Comparison of ENCODE assay signal across 22 cellular contexts in genomic region chr3:157786618-157787017, GRCh38.
A peak's percentile ranks its signal among the peaks of the same experiment; 100 is the strongest.
DNase-seq lines count a peak whose midpoint lies in the region; ATAC-seq, FAIRE-seq and TF ChIP-seq lines count a peak whose summit lies in the region.
"Had no signal": no experiment of that assay in that cellular context is flagged by ENCODE, and none has a peak within 500 bp of the region (broad histone marks: within the 10 kb centered on the region; RNA-seq: fewer than 3 reads in every experiment).

No MANE protein-coding gene starts in this region.

- no peaks in the 10 kb centered on the region for H3K36me3 Mint-ChIP-seq in MCF 10A (ENCODE audit: insufficient read depth, unreplicated experiment)
- H3K36me3 Mint-ChIP-seq in naive thymus-derived CD8-positive, alpha-beta T cell = no peaks in the 10 kb centered on the region
- H3K36me3 Mint-ChIP-seq: stimulated activated memory B cell treated with anti-CD40 and anti-IgM and Interleukin-4, amounts not matched to agents 10 μg/mL and 1 μg/mL and 100 μg/mL, for 72 hours had no signal

- H3K79me2 ChIP-seq in OCI-LY7 (ENCODE audit: insufficient read depth, low read depth, low read length) = no peaks in the 10 kb centered on the region

- CTCF ChIA-PET in MCF 10A (lab: Yijun Ruan, JAX) = interaction anchor here (0.5 kb wide), 1 partner anchor 69 kb away, joined by 3 read pairs; no protein-coding TSS in a partner anchor
- CTCF ChIA-PET in OCI-LY7 (lab: Charles Lee; ENCODE audit: unreplicated experiment) = no interaction called here

- H3K9me2 ChIP-seq in OCI-LY7 (ENCODE audit: insufficient read depth, low read length) = no peaks in the 10 kb centered on the region

- H2AFZ ChIP-seq in OCI-LY7 (ENCODE audit: low read length) = no peak overlapping the region

- H3K27me3 ChIP-seq in breast epithelium (no peaks in the 10 kb centered on the region), SJSA1 (replicated peaks) (no peaks in the 10 kb centered on the region), gastroesophageal sphincter (no peaks in the 10 kb centered on the region)
- H3K27me3 ChIP-seq: adrenal gland, pancreas, transverse colon had no signal

- H3K9me3 Mint-ChIP-seq in MCF 10A (ENCODE audit: unreplicated experiment) = peaks cover 17% of the 10 kb centered on the region
- peaks cover 0 to 21% (median 0%) of the 10 kb centered on the region in 9 donors for H3K9me3 Mint-ChIP-seq in naive thymus-derived CD8-positive, alpha-beta T cell
- H3K9me3 Mint-ChIP-seq: activated CD4-positive, alpha-beta memory T cell treated with anti-CD3 and anti-CD28 coated beads, Interleukin-2, amount 10 ng/mL, durations not matched to agents 7 days and 5 days; activated T-helper 1 cell treated with anti-CD3 and anti-CD28 coated beads, Interleukin-12 subunit alpha, Interleukin-12 subunit beta, Interleukin-2, Interleukin-4 antibody, amounts not matched to agents 30 ng/mL and 10 ng/mL and 1 ng/mL, durations not matched to agents 14 hours and 24 hours and 36 hours had no signal

- H3K4me3 ChIP-seq in breast epithelium (no peak overlapping the region), SJSA1 (no peak overlapping the region), gastroesophageal sphincter (no peak overlapping the region), OCI-LY7 (ENCODE audit: low read depth, low read length, poor library complexity, severe bottlenecking) (no peak overlapping the region)
- H3K4me3 ChIP-seq: adrenal gland, pancreas, skin epidermis, transverse colon had no signal

- H3K27ac ChIP-seq in breast epithelium (peak overlapping the region in 1 of 2 donors; percentile 38), SJSA1 (peak overlapping the region; percentile 72), gastroesophageal sphincter (peak overlapping the region in 3 of 4 donors; percentile 29 to 58 (median 36)), OCI-LY7 (ENCODE audit: low read depth, low read length, poor library complexity, severe bottlenecking) (no peak overlapping the region)
- H3K27ac ChIP-seq: HL-60, KMS-11, pancreas, transverse colon had no signal

- TF ChIP-seq CTCF in MCF 10A (IDR thresholded peaks at IDR 0.05; ENCODE audit: unreplicated experiment) (no peak), breast epithelium (IDR thresholded peaks at IDR 0.05) (no peak), gastroesophageal sphincter (IDR thresholded peaks at IDR 0.05) (no peak), OCI-LY7 (conservative IDR thresholded peaks at IDR 0.05; ENCODE audit: low read length) (no peak)

- TF ChIP-seq POLR2A in breast epithelium (IDR thresholded peaks at IDR 0.05) (no peak), gastroesophageal sphincter (IDR thresholded peaks at IDR 0.05) (no peak)

- H3K36me3 ChIP-seq in breast epithelium = no peaks in the 10 kb centered on the region
- H3K36me3 ChIP-seq in SJSA1 = no peaks in the 10 kb centered on the region
- no peaks in the 10 kb centered on the region for H3K36me3 ChIP-seq in gastroesophageal sphincter
- no peaks in the 10 kb centered on the region for H3K36me3 ChIP-seq in OCI-LY7 (ENCODE audit: insufficient read depth, low read length)
- H3K36me3 ChIP-seq: adrenal gland, pancreas, transverse colon had no signal

- H4K20me1 ChIP-seq in OCI-LY7 (ENCODE audit: insufficient read depth, low read length) = no peaks in the 10 kb centered on the region

- POLR2A ChIA-PET in MCF 10A (lab: Yijun Ruan, JAX) (interaction anchor here (0.6 to 3.1 kb wide), 4 partner anchors 8 to 323 kb away, joined by 3 to 15 read pairs (median 8); partner anchors contain the start of gene RSRC1), OCI-LY7 (lab: Charles Lee) (interaction anchor here (0.6 kb wide), 1 partner anchor 24 kb away, joined by 3 read pairs; no protein-coding TSS in a partner anchor)
- POLR2A ChIA-PET in naive thymus-derived CD8-positive, alpha-beta T cell (lab: Charles Lee) = no interaction called here

- WGBS in gastroesophageal sphincter (ENCODE audit: low coverage in 1 of 2), 2 donors = 29 to 38% methylated on average over 4 of the region's 4 CpGs

- H3K4me2 ChIP-seq in OCI-LY7 (ENCODE audit: low read length) = no peak overlapping the region
- H3K4me2 ChIP-seq: KMS-11 had no signal

- intact Hi-C loops in MCF 10A (cut with micrococcal nuclease) (no loop called here), breast epithelium (cut with DNase I; ENCODE audit: low total_unique reads) (no loop called here), OCI-LY7 (cut with micrococcal nuclease; ENCODE audit: unreplicated experiment) (no loop called here)

- H3K4me1 ChIP-seq in breast epithelium (peaks cover 0 to 7% of the 10 kb centered on the region in 2 donors), SJSA1 (replicated peaks) (peaks cover 45% of the 10 kb centered on the region), gastroesophageal sphincter (peaks cover 4 to 23% (median 5%) of the 10 kb centered on the region in 3 donors), OCI-LY7 (ENCODE audit: insufficient read depth, low read length, poor library complexity, severe bottlenecking) (no peaks in the 10 kb centered on the region)
- H3K4me1 ChIP-seq: pancreas, transverse colon had no signal

- peak overlapping the region; percentile 47 for H3K4me3 Mint-ChIP-seq in MCF 10A (ENCODE audit: unreplicated experiment)
- H3K4me3 Mint-ChIP-seq in naive thymus-derived CD8-positive, alpha-beta T cell = no peak overlapping the region
- H3K4me3 Mint-ChIP-seq: activated CD4-positive, alpha-beta memory T cell treated with anti-CD3 and anti-CD28 coated beads, Interleukin-2, amount 10 ng/mL, durations not matched to agents 7 days and 5 days; activated T-helper 1 cell treated with anti-CD3 and anti-CD28 coated beads, Interleukin-12 subunit alpha, Interleukin-12 subunit beta, Interleukin-2, Interleukin-4 antibody, amounts not matched to agents 30 ng/mL and 10 ng/mL and 1 ng/mL, durations not matched to agents 14 hours and 24 hours and 36 hours; stimulated activated memory B cell treated with anti-CD40 and anti-IgM and Interleukin-4, amounts not matched to agents 10 μg/mL and 1 μg/mL and 100 μg/mL, for 72 hours had no signal

- H3K4me1 Mint-ChIP-seq in MCF 10A (ENCODE audit: insufficient read depth, unreplicated experiment) = peaks cover 48% of the 10 kb centered on the region
- H3K4me1 Mint-ChIP-seq in naive thymus-derived CD8-positive, alpha-beta T cell = no peaks in the 10 kb centered on the region
- H3K4me1 Mint-ChIP-seq: activated CD4-positive, alpha-beta memory T cell treated with anti-CD3 and anti-CD28 coated beads, Interleukin-2, amount 10 ng/mL, durations not matched to agents 7 days and 5 days; stimulated activated memory B cell treated with anti-CD40 and anti-IgM and Interleukin-4, amounts not matched to agents 10 μg/mL and 1 μg/mL and 100 μg/mL, for 72 hours had no signal

- no peaks in the 10 kb centered on the region for H3K27me3 Mint-ChIP-seq in MCF 10A (ENCODE audit: insufficient read depth, unreplicated experiment)
- H3K27me3 Mint-ChIP-seq in naive thymus-derived CD8-positive, alpha-beta T cell = no peaks in the 10 kb centered on the region
- H3K27me3 Mint-ChIP-seq: activated CD4-positive, alpha-beta memory T cell treated with anti-CD3 and anti-CD28 coated beads, Interleukin-2, amount 10 ng/mL, durations not matched to agents 7 days and 5 days had no signal

- H3K27ac Mint-ChIP-seq in MCF 10A (ENCODE audit: low read depth, unreplicated experiment) = peak overlapping the region; percentile 63
- H3K27ac Mint-ChIP-seq in naive thymus-derived CD8-positive, alpha-beta T cell = no peak overlapping the region
- H3K27ac Mint-ChIP-seq: activated CD4-positive, alpha-beta memory T cell treated with anti-CD3 and anti-CD28 coated beads, Interleukin-2, amount 10 ng/mL, durations not matched to agents 7 days and 5 days; activated T-helper 1 cell treated with anti-CD3 and anti-CD28 coated beads, Interleukin-12 subunit alpha, Interleukin-12 subunit beta, Interleukin-2, Interleukin-4 antibody, amounts not matched to agents 30 ng/mL and 10 ng/mL and 1 ng/mL, durations not matched to agents 14 hours and 24 hours and 36 hours; stimulated activated memory B cell treated with anti-CD40 and anti-IgM and Interleukin-4, amounts not matched to agents 10 μg/mL and 1 μg/mL and 100 μg/mL, for 72 hours had no signal

- no peak for ATAC-seq in gastroesophageal sphincter
- no peak for ATAC-seq in naive thymus-derived CD8-positive, alpha-beta T cell
- ATAC-seq: stimulated activated memory B cell treated with anti-CD40 and anti-IgM and Interleukin-4, amounts not matched to agents 10 μg/mL and 1 μg/mL and 100 μg/mL, for 72 hours had no signal

- H3K9me3 ChIP-seq in breast epithelium (no peaks in the 10 kb centered on the region), SJSA1 (replicated peaks) (no peaks in the 10 kb centered on the region), gastroesophageal sphincter (no peaks in the 10 kb centered on the region), OCI-LY7 (ENCODE audit: low read length) (no peaks in the 10 kb centered on the region)
- H3K9me3 ChIP-seq: adrenal gland, pancreas, transverse colon had no signal

- BruUV-seq in MCF 10A (replicated peaks; lab: Mats Ljungman, UMichigan) (no TSS peak), OCI-LY7 (replicated peaks; lab: Mats Ljungman, UMichigan) (no TSS peak)

- DNase-seq in MCF 10A (ENCODE audit: unreplicated experiment) (peak; percentile 42), breast epithelium (ENCODE audit: low spot score in 2 of 2) (no peak), SJSA1 (ENCODE audit: low read depth in 1 of 2, low spot score in 2 of 2) (no peak), urothelium cell line (ENCODE audit: low spot score) (peak; percentile 32), NK-92 (lab: John Stamatoyannopoulos, UW; ENCODE audit: unreplicated experiment) (no peak), OCI-LY7 (ENCODE audit: low spot score) (no peak)
- DNase-seq in naive thymus-derived CD8-positive, alpha-beta T cell = no peak
- DNase-seq: activated CD4-positive, alpha-beta memory T cell treated with anti-CD3 and anti-CD28 coated beads, Interleukin-2, amount 10 ng/mL, durations not matched to agents 7 days and 5 days; GF-D8; kidney; NCI-H1436 treated with DMSO at 0.1 percent for 48 hours; pancreas; transverse colon had no signal

- TF ChIP-seq EP300 in gastroesophageal sphincter (IDR thresholded peaks at IDR 0.05) = no peak

- FAIRE-seq in urothelium cell line (lab: Jason Lieb, UNC) = peak; percentile 5
- FAIRE-seq: A204.1, GM19239, kidney, pancreas had no signal

Comparison
In these comparisons a context has a peak if more than half of its experiments do, and no peak if none do; other contexts are left out.
1. DNase-seq: peak in MCF 10A (single experiment) and urothelium cell line (single experiment); none in breast epithelium (0 of 2), SJSA1 (0 of 2), naive thymus-derived CD8-positive, alpha-beta T cell (0 of 10), NK-92 (single experiment) and OCI-LY7 (single experiment).